In the genomic region with DNA sequence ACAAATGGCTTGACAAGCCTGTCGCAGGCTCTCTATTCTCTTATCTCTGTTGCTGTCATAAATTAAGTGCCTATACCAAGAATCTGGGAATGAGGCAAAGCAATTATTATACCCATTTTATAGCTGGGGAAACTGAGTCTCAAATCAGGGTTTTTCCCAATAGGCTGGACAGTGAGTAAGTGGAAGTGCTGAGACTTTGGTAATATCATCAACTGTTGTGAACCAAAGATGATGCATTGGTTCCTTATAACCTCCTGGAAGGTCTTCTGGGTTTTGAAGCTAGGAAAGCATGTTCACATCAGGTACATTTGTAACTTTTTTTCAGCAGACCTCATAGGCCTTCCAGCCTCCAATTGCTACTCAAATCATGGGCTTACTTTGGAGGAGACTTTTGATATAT, we compare ENCODE assay signal across 35 cellular contexts.
"Had no signal": no experiment of that assay in that cellular context is flagged by ENCODE, and none has a peak within 500 bp of the region (broad histone marks: within the 10 kb centered on the region; RNA-seq: fewer than 3 reads in every experiment).

No MANE protein-coding gene starts in this region.

- H3K4me3 ChIP-seq: MG63 had no signal

- H3K27me3 ChIP-seq: MG63 had no signal

- H3K36me3 ChIP-seq: MG63 had no signal

- H3K9me3 ChIP-seq: MG63 had no signal

- DNase-seq: Karpas-422, Kasumi-1, MG63, MM.1S, MV-4-11, NCI-H1048, NCI-H1092, NCI-H1092 treated with DMSO at 0.1 percent for 48 hours, NCI-H1105, NCI-H1105 treated with DMSO at 0.1 percent for 48 hours, NCI-H1417, NCI-H1417 treated with DMSO at 0.1 percent for 48 hours, NCI-H1436, NCI-H1436 treated with DMSO at 0.1 percent for 48 hours, NCI-H146, NCI-H1694, NCI-H1694 treated with DMSO at 0.1 percent for 48 hours, NCI-H187, NCI-H187 treated with DMSO at 0.1 percent for 48 hours, NCI-H1930, NCI-H2029, NCI-H2029 treated with DMSO at 0.1 percent for 48 hours, NCI-H2081, NCI-H2081 treated with DMSO at 0.1 percent for 48 hours, NCI-H2107, NCI-H2171, NCI-H2227 treated with DMSO at 0.1 percent for 48 hours, NCI-H226, NCI-H345, NCI-H446, NCI-H446 treated with DMSO at 0.1 percent for 48 hours, NCI-H510A, NCI-H510A treated with DMSO at 0.1 percent for 48 hours, NCI-H524, NCI-H524 treated with DMSO at 0.1 percent for 48 hours had no signal
